ENCODE assay signal across 15 cellular contexts in the genomic region with DNA sequence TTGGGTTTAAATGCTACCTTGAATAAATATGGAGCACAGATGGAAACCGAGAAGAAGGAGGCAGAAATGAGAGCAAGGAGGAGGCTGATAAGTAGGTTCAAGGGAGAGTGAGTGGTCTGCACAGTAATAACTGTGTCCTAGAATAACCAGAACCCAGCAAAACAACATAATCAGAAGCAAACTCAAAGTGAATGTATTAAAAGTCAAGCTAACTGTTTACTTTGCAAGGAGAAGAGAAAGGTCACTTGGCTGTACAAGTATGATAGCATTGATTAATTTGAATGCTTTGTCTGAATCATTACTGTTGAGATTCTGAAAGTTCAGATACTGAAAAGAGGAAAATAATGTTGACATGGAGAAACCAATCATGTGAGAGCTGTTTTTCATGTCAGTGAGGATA.
DNase-seq lines count a peak whose midpoint lies in the region; ATAC-seq, FAIRE-seq and TF ChIP-seq lines count a peak whose summit lies in the region.
"Had no signal": no experiment of that assay in that cellular context is flagged by ENCODE, and none has a peak within 500 bp of the region (broad histone marks: within the 10 kb centered on the region; RNA-seq: fewer than 3 reads in every experiment).

No MANE protein-coding gene starts in this region.

- SMC1A ChIA-PET in GM12878 (lab: Charles Lee; ENCODE audit: uncharacterized antibody, unreplicated experiment) = interaction anchor here (0.8 to 5.5 kb wide), 13 partner anchors 10 to 895 kb away, joined by 3 to 60 read pairs (median 5); no protein-coding TSS in a partner anchor

- no peak for TF ChIP-seq EP300 in GM12878 (IDR thresholded peaks at IDR 0.05; ENCODE audit: borderline replicate concordance in 1 of 2, control insufficient read depth in 1 of 2, low read depth in 2 of 2, low read length in 2 of 2)

- no peak for DNase-seq in activated CD4-positive, CD25-positive, alpha-beta regulatory T cell treated with anti-CD3 and anti-CD28 coated beads, Interleukin-2, amount 50 U/mL, for 72 hours
- DNase-seq in activated naive CD8-positive, alpha-beta T cell treated with anti-CD3 and anti-CD28 coated beads, Interleukin-2, amount 50 U/mL, for 24 hours = no peak
- no peak for DNase-seq in activated naive CD8-positive, alpha-beta T cell treated with anti-CD3 and anti-CD28 coated beads for 36 hours
- DNase-seq in GM12878 (ENCODE audit: low read depth, low spot score) = no peak
- DNase-seq in stimulated activated effector memory CD8-positive, alpha-beta T cell treated with anti-CD3 and anti-CD28 coated beads, Interleukin-12 subunit alpha, Interleukin-12 subunit beta, amount 100 ng/mL, for 72 hours (ENCODE audit: low spot score in 2 of 2) = no peak
- no peak for DNase-seq in SHP77 treated with DMSO at 0.1 percent for 48 hours (lab: John Stamatoyannopoulos, UW)
- DNase-seq: 8988T, AML-193, DMS53, GF-D8, HCEC 1CT, HFFc6 had no signal

- no peaks in the 10 kb centered on the region for H3K9me3 Mint-ChIP-seq in activated naive CD8-positive, alpha-beta T cell treated with anti-CD3 and anti-CD28 coated beads, Interleukin-2, amount 50 U/mL, for 24 hours
- H3K9me3 Mint-ChIP-seq in activated naive CD8-positive, alpha-beta T cell treated with anti-CD3 and anti-CD28 coated beads for 36 hours = no peaks in the 10 kb centered on the region
- no peaks in the 10 kb centered on the region for H3K9me3 Mint-ChIP-seq in stimulated activated effector memory CD8-positive, alpha-beta T cell treated with anti-CD3 and anti-CD28 coated beads, Interleukin-12 subunit alpha, Interleukin-12 subunit beta, amount 100 ng/mL, for 72 hours
- H3K9me3 Mint-ChIP-seq: HFFc6 had no signal

- peaks cover 5% of the 10 kb centered on the region for H3K4me1 Mint-ChIP-seq in activated naive CD8-positive, alpha-beta T cell treated with anti-CD3 and anti-CD28 coated beads, Interleukin-2, amount 50 U/mL, for 24 hours
- H3K4me1 Mint-ChIP-seq in activated naive CD8-positive, alpha-beta T cell treated with anti-CD3 and anti-CD28 coated beads for 36 hours = no peaks in the 10 kb centered on the region
- H3K4me1 Mint-ChIP-seq in stimulated activated effector memory CD8-positive, alpha-beta T cell treated with anti-CD3 and anti-CD28 coated beads, Interleukin-12 subunit alpha, Interleukin-12 subunit beta, amount 100 ng/mL, for 72 hours = no peaks in the 10 kb centered on the region

- no peak for TF ChIP-seq RAD21 in GM12878 (IDR thresholded peaks at IDR 0.05; ENCODE audit: insufficient read depth, low read depth, low read length)

- no TSS peak for BruUV-seq in GM12878 (replicated peaks; lab: Mats Ljungman, UMichigan)

- H3K4me1 ChIP-seq in GM12878 (ENCODE audit: control insufficient read depth, insufficient read depth, low read length) = no peaks in the 10 kb centered on the region
- H3K4me1 ChIP-seq: BLaER1 had no signal

- TF ChIP-seq POLR2A in GM12878 (IDR thresholded peaks at IDR 0.05; ENCODE audit: low read depth, low read length) = no peak

- no peak overlapping the region for H2AFZ ChIP-seq in GM12878 (ENCODE audit: control insufficient read depth, low read depth, low read length)

- peak; percentile 35 to 63 for ATAC-seq in activated CD4-positive, CD25-positive, alpha-beta regulatory T cell treated with anti-CD3 and anti-CD28 coated beads, Interleukin-2, amount 50 U/mL, for 24 hours
- peak; percentile 43 for ATAC-seq in activated naive CD8-positive, alpha-beta T cell treated with anti-CD3 and anti-CD28 coated beads, Interleukin-2, amount 50 U/mL, for 24 hours
- peak; percentile 57 for ATAC-seq in GM12878
- peak; percentile 61 for ATAC-seq in stimulated activated effector memory CD8-positive, alpha-beta T cell treated with anti-CD3 and anti-CD28 coated beads, Interleukin-12 subunit alpha, Interleukin-12 subunit beta, amount 100 ng/mL, for 72 hours

- H3K4me3 ChIP-seq in GM12878 = no peak overlapping the region
- H3K4me3 ChIP-seq: BLaER1 had no signal

- POLR2A ChIA-PET in GM12878 (lab: Charles Lee) = interaction anchor here (0.6 to 0.9 kb wide), 2 partner anchors 10 to 389 kb away, joined by 3 to 8 read pairs; no protein-coding TSS in a partner anchor

- RAD21 ChIA-PET in GM12878 (lab: Charles Lee; ENCODE audit: unreplicated experiment) = interaction anchor here (0.9 to 2.5 kb wide), 8 partner anchors 14 to 211 kb away, joined by 3 to 8 read pairs (median 5); no protein-coding TSS in a partner anchor

- intact Hi-C loops in GM12878 (cut with micrococcal nuclease; ENCODE audit: unreplicated experiment) = no loop called here

- H3K27me3 Mint-ChIP-seq in activated naive CD8-positive, alpha-beta T cell treated with anti-CD3 and anti-CD28 coated beads, Interleukin-2, amount 50 U/mL, for 24 hours = no peaks in the 10 kb centered on the region
- no peaks in the 10 kb centered on the region for H3K27me3 Mint-ChIP-seq in activated naive CD8-positive, alpha-beta T cell treated with anti-CD3 and anti-CD28 coated beads for 36 hours

- no peaks in the 10 kb centered on the region for H4K20me1 ChIP-seq in GM12878 (ENCODE audit: control insufficient read depth, insufficient read depth)
- H4K20me1 ChIP-seq: BLaER1 had no signal

- no peak overlapping the region for H3K27ac ChIP-seq in GM12878 (ENCODE audit: control insufficient read depth, insufficient read depth)
- H3K27ac ChIP-seq: BLaER1, HL-60 had no signal

- H3K27me3 ChIP-seq in GM12878 (replicated peaks in 1 of 2; ENCODE audit: control insufficient read depth in 2 of 2, insufficient read depth in 2 of 2, low read length in 1 of 2) = no peaks in the 10 kb centered on the region; a peak in 1 of 4 replicates
- H3K27me3 ChIP-seq: BLaER1 had no signal

- CTCF ChIA-PET in GM12878 (lab: Yijun Ruan, JAX) = interaction anchor here (0.7 to 5.3 kb wide), 10 partner anchors 9 to 250 kb away, joined by 3 to 28 read pairs (median 4); no protein-coding TSS in a partner anchor

- no peak for FAIRE-seq in GM12878 (lab: Jason Lieb, UNC)

- no peaks in the 10 kb centered on the region for H3K9me3 ChIP-seq in GM12878 (replicated peaks; ENCODE audit: control insufficient read depth, insufficient read depth, low read length)
- H3K9me3 ChIP-seq: BLaER1 had no signal

- H3K9ac ChIP-seq in GM12878 (ENCODE audit: control insufficient read depth, insufficient read depth, low read length) = no peak overlapping the region
- H3K9ac ChIP-seq: BLaER1 had no signal

- no peaks in the 10 kb centered on the region for H3K79me2 ChIP-seq in GM12878 (ENCODE audit: control insufficient read depth, insufficient read depth, low read length)

- H3K36me3 Mint-ChIP-seq in activated naive CD8-positive, alpha-beta T cell treated with anti-CD3 and anti-CD28 coated beads, Interleukin-2, amount 50 U/mL, for 24 hours (ENCODE audit: low read depth) = no peaks in the 10 kb centered on the region
- H3K36me3 Mint-ChIP-seq in activated naive CD8-positive, alpha-beta T cell treated with anti-CD3 and anti-CD28 coated beads for 36 hours = no peaks in the 10 kb centered on the region
- no peaks in the 10 kb centered on the region for H3K36me3 Mint-ChIP-seq in stimulated activated effector memory CD8-positive, alpha-beta T cell treated with anti-CD3 and anti-CD28 coated beads, Interleukin-12 subunit alpha, Interleukin-12 subunit beta, amount 100 ng/mL, for 72 hours

- peak overlapping the region; percentile 40 for H3K27ac Mint-ChIP-seq in activated naive CD8-positive, alpha-beta T cell treated with anti-CD3 and anti-CD28 coated beads, Interleukin-2, amount 50 U/mL, for 24 hours
- H3K27ac Mint-ChIP-seq in activated naive CD8-positive, alpha-beta T cell treated with anti-CD3 and anti-CD28 coated beads for 36 hours = no peak overlapping the region
- no peak overlapping the region for H3K27ac Mint-ChIP-seq in stimulated activated effector memory CD8-positive, alpha-beta T cell treated with anti-CD3 and anti-CD28 coated beads, Interleukin-12 subunit alpha, Interleukin-12 subunit beta, amount 100 ng/mL, for 72 hours
- H3K27ac Mint-ChIP-seq: HFFc6 had no signal

- no peak overlapping the region for H3K4me3 Mint-ChIP-seq in activated naive CD8-positive, alpha-beta T cell treated with anti-CD3 and anti-CD28 coated beads, Interleukin-2, amount 50 U/mL, for 24 hours
- H3K4me3 Mint-ChIP-seq in activated naive CD8-positive, alpha-beta T cell treated with anti-CD3 and anti-CD28 coated beads for 36 hours = no peak overlapping the region
- no peak overlapping the region for H3K4me3 Mint-ChIP-seq in stimulated activated effector memory CD8-positive, alpha-beta T cell treated with anti-CD3 and anti-CD28 coated beads, Interleukin-12 subunit alpha, Interleukin-12 subunit beta, amount 100 ng/mL, for 72 hours
- H3K4me3 Mint-ChIP-seq: HFFc6 had no signal

- in situ Hi-C loops in GM12878 (cut with MboI) = no loop called here

- no peaks in the 10 kb centered on the region for H3K36me3 ChIP-seq in GM12878 (ENCODE audit: control insufficient read depth in 2 of 2, insufficient read depth in 2 of 2, low read length in 1 of 2)
- H3K36me3 ChIP-seq: BLaER1 had no signal

- H3K4me2 ChIP-seq in GM12878 (ENCODE audit: control insufficient read depth, insufficient read depth) = no peak overlapping the region
- H3K4me2 ChIP-seq: BLaER1 had no signal

- 0% methylated on average over 1 of the region's 1 CpG for WGBS in GM12878 (ENCODE audit: insufficient coverage, insufficient replicate concordance, low lambda C conversion rate, missing lambda C conversion rate)

- no peak for TF ChIP-seq CTCF in GM12878 (IDR thresholded peaks at IDR 0.05 in 2 of 3, conservative IDR thresholded peaks at IDR 0.05 in 1 of 3; ENCODE audit: control insufficient read depth in 2 of 3, extremely low read depth in 1 of 3, insufficient read depth in 1 of 3, low read depth in 3 of 3, low read length in 3 of 3)
